In genomic region chr10:122343135-122343800, GRCh38 we compare ENCODE assay signal across 13 cellular contexts.
"Had no signal": no experiment of that assay in that cellular context is flagged by ENCODE, and none has a peak within 500 bp of the region (broad histone marks: within the 10 kb centered on the region; RNA-seq: fewer than 3 reads in every experiment).

No MANE protein-coding gene starts in this region.

- ATAC-seq: mucosa of descending colon had no signal

- H3K9me3 ChIP-seq: mucosa of descending colon, thyroid gland had no signal

- H3K27ac ChIP-seq: thyroid gland had no signal

- H3K27me3 Mint-ChIP-seq: activated CD4-positive, alpha-beta T cell treated with anti-CD3 and anti-CD28 coated beads, Interleukin-2, amount 10 ng/mL, durations not matched to agents 7 days and 5 days; progenitor cell of endocrine pancreas; stimulated activated naive CD8-positive, alpha-beta T cell treated with anti-CD3 and anti-CD28 coated beads, Interleukin-15, amount 100 ng/mL, for 72 hours had no signal

- H3K9me3 Mint-ChIP-seq: activated CD4-positive, alpha-beta T cell treated with anti-CD3 and anti-CD28 coated beads, Interleukin-2, amount 10 ng/mL, durations not matched to agents 7 days and 5 days; activated naive CD8-positive, alpha-beta T cell treated with anti-CD3 and anti-CD28 coated beads, Interleukin-2, amount 10 ng/mL, durations not matched to agents 7 days and 5 days; activated T-helper 1 cell treated with anti-CD3 and anti-CD28 coated beads, Interleukin-12 subunit alpha, Interleukin-12 subunit beta, Interleukin-2, Interleukin-4 antibody, amounts not matched to agents 30 ng/mL and 10 ng/mL and 1 ng/mL, durations not matched to agents 14 hours and 24 hours and 36 hours; stimulated activated naive CD8-positive, alpha-beta T cell treated with anti-CD3 and anti-CD28 coated beads, Interleukin-15, amount 100 ng/mL, for 72 hours had no signal

- H3K27ac Mint-ChIP-seq: activated CD4-positive, alpha-beta T cell treated with anti-CD3 and anti-CD28 coated beads, Interleukin-2, amount 10 ng/mL, durations not matched to agents 7 days and 5 days; activated naive CD8-positive, alpha-beta T cell treated with anti-CD3 and anti-CD28 coated beads, Interleukin-2, amount 10 ng/mL, durations not matched to agents 7 days and 5 days; activated T-helper 1 cell treated with anti-CD3 and anti-CD28 coated beads, Interleukin-12 subunit alpha, Interleukin-12 subunit beta, Interleukin-2, Interleukin-4 antibody, amounts not matched to agents 30 ng/mL and 10 ng/mL and 1 ng/mL, durations not matched to agents 14 hours and 24 hours and 36 hours; progenitor cell of endocrine pancreas; T-helper 17 cell had no signal

- DNase-seq: activated naive CD8-positive, alpha-beta T cell treated with anti-CD3 and anti-CD28 coated beads, Interleukin-2, amount 10 ng/mL, durations not matched to agents 7 days and 5 days; right cardiac atrium had no signal

- H3K27me3 ChIP-seq: thyroid gland had no signal

- H3K4me3 ChIP-seq: mucosa of descending colon, smooth muscle cell, thyroid gland had no signal

- H3K36me3 ChIP-seq: thyroid gland had no signal

- H3K36me3 Mint-ChIP-seq: activated naive CD8-positive, alpha-beta T cell treated with anti-CD3 and anti-CD28 coated beads, Interleukin-2, amount 10 ng/mL, durations not matched to agents 7 days and 5 days; brain; naive thymus-derived CD4-positive, alpha-beta T cell had no signal

- H3K4me1 Mint-ChIP-seq: activated CD4-positive, alpha-beta T cell treated with anti-CD3 and anti-CD28 coated beads, Interleukin-2, amount 10 ng/mL, durations not matched to agents 7 days and 5 days had no signal

- H3K4me3 Mint-ChIP-seq: activated CD4-positive, alpha-beta T cell treated with anti-CD3 and anti-CD28 coated beads, Interleukin-2, amount 10 ng/mL, durations not matched to agents 7 days and 5 days; activated naive CD8-positive, alpha-beta T cell treated with anti-CD3 and anti-CD28 coated beads, Interleukin-2, amount 10 ng/mL, durations not matched to agents 7 days and 5 days; activated T-helper 1 cell treated with anti-CD3 and anti-CD28 coated beads, Interleukin-12 subunit alpha, Interleukin-12 subunit beta, Interleukin-2, Interleukin-4 antibody, amounts not matched to agents 30 ng/mL and 10 ng/mL and 1 ng/mL, durations not matched to agents 14 hours and 24 hours and 36 hours; brain; naive thymus-derived CD4-positive, alpha-beta T cell; stimulated activated naive CD8-positive, alpha-beta T cell treated with anti-CD3 and anti-CD28 coated beads, Interleukin-15, amount 100 ng/mL, for 72 hours; T-helper 17 cell had no signal

- FAIRE-seq: TTC549 had no signal

- H3K4me2 ChIP-seq: smooth muscle cell had no signal
